Comparison of ENCODE assay signal across 2 cellular contexts in the genomic region with DNA sequence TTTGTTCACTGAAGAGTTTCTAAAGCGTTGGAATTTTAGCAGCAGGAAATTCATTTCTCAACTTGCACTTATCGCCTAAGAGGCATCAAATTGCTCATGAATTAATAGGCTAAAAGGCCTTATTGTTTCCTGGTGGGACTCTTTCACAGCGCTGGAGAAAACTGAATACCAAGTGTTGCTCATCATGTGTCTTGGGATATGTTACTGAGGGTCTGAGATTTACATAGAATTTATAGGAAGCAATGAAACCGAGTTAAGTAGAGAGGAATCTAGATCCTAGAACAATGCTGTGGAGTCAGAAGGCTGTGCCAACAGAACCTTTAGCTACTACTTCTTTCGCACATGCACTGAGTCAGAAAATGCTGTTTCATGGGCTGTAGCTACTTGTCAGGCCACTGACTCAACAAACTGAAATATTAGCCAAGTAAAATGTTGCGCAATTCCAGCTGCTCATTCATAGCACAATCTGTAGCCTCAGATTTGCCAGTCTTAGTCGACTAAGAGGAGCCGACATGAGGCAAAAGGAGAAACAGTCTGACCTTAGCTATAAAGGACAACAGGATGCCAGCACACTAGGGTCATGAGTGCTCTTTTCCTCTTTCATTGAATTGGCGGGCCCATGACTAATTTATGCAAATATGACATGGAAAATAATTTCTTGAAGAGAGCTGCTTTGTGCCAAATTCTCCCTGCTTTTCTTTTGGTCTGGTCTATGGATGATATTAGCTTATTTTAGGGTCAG.
TF ChIP-seq lines count a peak whose summit lies in the region.

No MANE protein-coding gene starts in this region.

TF ChIP-seq in HCT116, 20 proteins besides CTCF, POLR2A, EP300 and RAD21 (continued from another document):
- TF ChIP-seq ZBTB33 (IDR thresholded peaks at IDR 0.05; ENCODE audit: extremely low read depth, insufficient replicate concordance, low read length) (no peak), POLR2AphosphoS5 (IDR thresholded peaks at IDR 0.05; ENCODE audit: low read depth, low read length) (peak; percentile 66), CBX3 (IDR thresholded peaks at IDR 0.05; ENCODE audit: low read depth) (peak; percentile 98), ZFX (IDR thresholded peaks at IDR 0.05) (no peak), SRF (IDR thresholded peaks at IDR 0.05; ENCODE audit: low read depth) (0 out of 2 replicates have a peak, but pooled peaks have one; percentile 17), JUND (IDR thresholded peaks at IDR 0.05) (peak; percentile 83), ELF1 (IDR thresholded peaks at IDR 0.05; ENCODE audit: borderline replicate concordance, low read depth) (no peak), EZH2 (IDR thresholded peaks at IDR 0.05) (no peak), FOSL1 (IDR thresholded peaks at IDR 0.05; ENCODE audit: low read depth) (peak; percentile 70)
- TF ChIP-seq, protein P1, sequence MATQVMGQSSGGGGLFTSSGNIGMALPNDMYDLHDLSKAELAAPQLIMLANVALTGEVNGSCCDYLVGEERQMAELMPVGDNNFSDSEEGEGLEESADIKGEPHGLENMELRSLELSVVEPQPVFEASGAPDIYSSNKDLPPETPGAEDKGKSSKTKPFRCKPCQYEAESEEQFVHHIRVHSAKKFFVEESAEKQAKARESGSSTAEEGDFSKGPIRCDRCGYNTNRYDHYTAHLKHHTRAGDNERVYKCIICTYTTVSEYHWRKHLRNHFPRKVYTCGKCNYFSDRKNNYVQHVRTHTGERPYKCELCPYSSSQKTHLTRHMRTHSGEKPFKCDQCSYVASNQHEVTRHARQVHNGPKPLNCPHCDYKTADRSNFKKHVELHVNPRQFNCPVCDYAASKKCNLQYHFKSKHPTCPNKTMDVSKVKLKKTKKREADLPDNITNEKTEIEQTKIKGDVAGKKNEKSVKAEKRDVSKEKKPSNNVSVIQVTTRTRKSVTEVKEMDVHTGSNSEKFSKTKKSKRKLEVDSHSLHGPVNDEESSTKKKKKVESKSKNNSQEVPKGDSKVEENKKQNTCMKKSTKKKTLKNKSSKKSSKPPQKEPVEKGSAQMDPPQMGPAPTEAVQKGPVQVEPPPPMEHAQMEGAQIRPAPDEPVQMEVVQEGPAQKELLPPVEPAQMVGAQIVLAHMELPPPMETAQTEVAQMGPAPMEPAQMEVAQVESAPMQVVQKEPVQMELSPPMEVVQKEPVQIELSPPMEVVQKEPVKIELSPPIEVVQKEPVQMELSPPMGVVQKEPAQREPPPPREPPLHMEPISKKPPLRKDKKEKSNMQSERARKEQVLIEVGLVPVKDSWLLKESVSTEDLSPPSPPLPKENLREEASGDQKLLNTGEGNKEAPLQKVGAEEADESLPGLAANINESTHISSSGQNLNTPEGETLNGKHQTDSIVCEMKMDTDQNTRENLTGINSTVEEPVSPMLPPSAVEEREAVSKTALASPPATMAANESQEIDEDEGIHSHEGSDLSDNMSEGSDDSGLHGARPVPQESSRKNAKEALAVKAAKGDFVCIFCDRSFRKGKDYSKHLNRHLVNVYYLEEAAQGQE (IDR thresholded peaks at IDR 0.05; ENCODE audit: low read depth) = no peak

TF ChIP-seq in PFSK-1, 5 proteins besides CTCF, POLR2A, EP300 and RAD21 (continued from another document):
- TF ChIP-seq POLR2AphosphoS5 (IDR thresholded peaks at IDR 0.05; ENCODE audit: low read depth, low read length) = peak; percentile 38; the same call in 1 of the 2 replicates
